Comparison of ENCODE assay signal across 7 cellular contexts in the genomic region with DNA sequence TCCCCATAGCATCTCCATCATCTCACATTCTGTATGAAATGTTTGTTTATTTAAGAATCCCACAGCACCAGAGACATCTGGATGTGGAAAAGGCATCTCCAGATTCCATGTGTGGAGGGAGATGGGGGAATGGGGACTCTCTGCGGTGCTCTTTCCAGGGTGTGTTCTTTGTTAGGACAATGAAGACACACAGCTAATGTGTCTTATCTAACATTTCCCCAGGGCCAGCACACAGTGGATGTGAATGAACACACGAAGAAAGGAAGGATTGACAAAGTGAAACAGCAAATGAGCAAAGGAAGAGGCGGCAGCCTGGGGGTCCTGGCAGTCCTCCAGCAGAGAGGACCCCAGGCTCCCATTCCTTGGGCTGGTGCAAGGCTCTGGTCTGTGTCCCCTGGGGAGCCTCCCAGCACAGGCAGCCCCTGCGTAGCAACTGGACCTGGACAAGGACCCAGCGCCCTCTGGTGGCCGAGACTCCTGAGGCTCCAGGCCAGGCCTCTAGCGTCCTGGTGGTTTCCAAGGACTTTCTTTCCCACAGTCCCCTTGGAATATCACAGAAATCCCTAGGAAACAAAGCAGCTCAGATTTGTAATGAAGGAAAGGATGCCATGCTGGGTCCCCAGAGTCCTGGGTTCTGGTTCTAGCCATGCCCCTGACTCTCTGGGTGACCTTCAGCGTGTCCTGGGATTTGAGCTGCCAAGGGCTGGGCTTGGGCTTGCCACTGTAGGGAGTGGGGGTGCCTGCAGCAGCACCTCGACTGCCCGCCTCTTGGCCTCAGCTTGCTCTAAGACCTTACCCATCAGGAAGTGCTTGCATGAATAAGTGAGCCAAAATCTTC. TPM values are rescaled to one million over a fixed set of nuclear protein-coding genes. Genes with fewer than 3 reads are reported as not detected.
A peak's percentile ranks its signal among the peaks of the same experiment; 100 is the strongest.
DNase-seq lines count a peak whose midpoint lies in the region; ATAC-seq and TF ChIP-seq lines count a peak whose summit lies in the region.

No MANE protein-coding gene starts in this region.

- peak; percentile 39 for ATAC-seq in activated naive CD8-positive, alpha-beta T cell treated with anti-CD3 and anti-CD28 coated beads, Interleukin-2, amount 50 U/mL, for 24 hours
- ATAC-seq in left cardiac atrium = peak; percentile 11 to 13
- no peak for ATAC-seq in GM21515 (IDR thresholded peaks at IDR 0.05; ENCODE audit: unreplicated experiment)

- no peak overlapping the region for H3K4me3 Mint-ChIP-seq in activated naive CD8-positive, alpha-beta T cell treated with anti-CD3 and anti-CD28 coated beads, Interleukin-2, amount 50 U/mL, for 24 hours

- H3K9me3 Mint-ChIP-seq in activated naive CD8-positive, alpha-beta T cell treated with anti-CD3 and anti-CD28 coated beads, Interleukin-2, amount 50 U/mL, for 24 hours = no peaks in the 10 kb centered on the region

- peaks cover 15% of the 10 kb centered on the region for H3K27me3 Mint-ChIP-seq in activated naive CD8-positive, alpha-beta T cell treated with anti-CD3 and anti-CD28 coated beads, Interleukin-2, amount 50 U/mL, for 24 hours

- H3K36me3 Mint-ChIP-seq in activated naive CD8-positive, alpha-beta T cell treated with anti-CD3 and anti-CD28 coated beads, Interleukin-2, amount 50 U/mL, for 24 hours (ENCODE audit: low read depth) = no peaks in the 10 kb centered on the region

- H3K27ac Mint-ChIP-seq in activated naive CD8-positive, alpha-beta T cell treated with anti-CD3 and anti-CD28 coated beads, Interleukin-2, amount 50 U/mL, for 24 hours = no peak overlapping the region

- intact Hi-C loops in left cardiac atrium (cut with DNase I) = loop anchor here (1.0 to 5.0 kb wide), 2 partner anchors 111 to 114 kb away; no protein-coding TSS in a partner anchor

- peaks cover 28% of the 10 kb centered on the region for H3K4me1 Mint-ChIP-seq in activated naive CD8-positive, alpha-beta T cell treated with anti-CD3 and anti-CD28 coated beads, Interleukin-2, amount 50 U/mL, for 24 hours

- DNase-seq in NCI-H1092 treated with DMSO at 0.1 percent for 48 hours (lab: John Stamatoyannopoulos, UW) (peak; percentile 39), T follicular helper cell (ENCODE audit: low read depth) (peak; percentile 75), left cardiac atrium (peak; percentile 94), retina (peak; percentile 91)
- DNase-seq in activated naive CD8-positive, alpha-beta T cell treated with anti-CD3 and anti-CD28 coated beads, Interleukin-2, amount 50 U/mL, for 24 hours = peak; percentile 96

- TF ChIP-seq POLR2A in GM15510 (IDR thresholded peaks at IDR 0.05; ENCODE audit: borderline replicate concordance, extremely low read depth, insufficient read length) = peak; percentile 21

RNA-seq across cellular contexts. Expression of a gene that starts 3.5 kb away (rescaled TPM):
- total RNA-seq in left cardiac atrium = 10 to 100 TPM; 50.5 to 94.5 TPM

RNA-seq across cellular contexts. Expression of a gene that starts 8.7 kb away (rescaled TPM):
- total RNA-seq in left cardiac atrium = 1 to 10 TPM; 5.3 to 9.0 TPM

RNA-seq across cellular contexts. Expression of a gene that starts 15.9 kb away (rescaled TPM):
- 10 to 100 TPM; 33.1 to 53.5 TPM for total RNA-seq in left cardiac atrium

RNA-seq across cellular contexts. Expression of a gene that starts 27.5 kb away (rescaled TPM):
- 10 to 100 TPM; 30.2 to 55.1 TPM for total RNA-seq in left cardiac atrium

RNA-seq across cellular contexts. Expression of a gene that starts 53.5 kb away (rescaled TPM):
- total RNA-seq in left cardiac atrium = 10 to 100 TPM; 26.1 to 30.1 TPM

Comparison
In these comparisons a context has a peak if more than half of its experiments do, and no peak if none do; other contexts are left out.
1. DNase-seq: peak in every context shown above with its lines; median percentile 96 in activated naive CD8-positive, alpha-beta T cell treated with anti-CD3 and anti-CD28 coated beads, Interleukin-2, amount 50 U/mL, for 24 hours; 94 in left cardiac atrium; 91 in retina; 75 in T follicular helper cell; 39 in NCI-H1092 treated with DMSO at 0.1 percent for 48 hours.